ENCODE assay signal across 21 cellular contexts in genomic region chr10:64116731-64117130, GRCh38.
DNase-seq lines count a peak whose midpoint lies in the region; ATAC-seq and TF ChIP-seq lines count a peak whose summit lies in the region.
"Had no signal": no experiment of that assay in that cellular context is flagged by ENCODE, and none has a peak within 500 bp of the region (broad histone marks: within the 10 kb centered on the region; RNA-seq: fewer than 3 reads in every experiment).

No MANE protein-coding gene starts in this region.

- DNase-seq in NCI-H510A treated with DMSO at 0.1 percent for 48 hours (lab: John Stamatoyannopoulos, UW) (peak; percentile 3), NCI-H510A (lab: John Stamatoyannopoulos, UW) (no peak), PC-3 (peak; percentile 95), epithelial cell of prostate (ENCODE audit: low read depth, low spot score) (peak; percentile 6), trophoblast cell (peak; percentile 42 to 66), osteoblast (ENCODE audit: insufficient read length, low spot score, missing footprints) (no peak), NCI-H128 (lab: John Stamatoyannopoulos, UW; ENCODE audit: unreplicated experiment) (no peak)
- DNase-seq: CD8-positive, alpha-beta memory T cell; DMS 273 treated with DMSO at 0.1 percent for 48 hours; DND-41; Kasumi-1; MV-4-11; NCI-H1105 treated with DMSO at 0.1 percent for 48 hours; NCI-H2029; NCI-H69 had no signal

- no peak overlapping the region for H3K23ac ChIP-seq in trophoblast cell (ENCODE audit: low read length)

- no peaks in the 10 kb centered on the region for H4K20me1 ChIP-seq in PC-3 (ENCODE audit: low read length)
- H4K20me1 ChIP-seq in osteoblast (ENCODE audit: insufficient read depth, low read length) = no peaks in the 10 kb centered on the region

- H4K12ac ChIP-seq in trophoblast cell (ENCODE audit: low read depth, low read length) = no peak overlapping the region

- POLR2A ChIA-PET in PC-3 (lab: Charles Lee; ENCODE audit: unreplicated experiment) = no interaction called here

- no peaks in the 10 kb centered on the region for H3F3A ChIP-seq in PC-3 (ENCODE audit: low read length, unreplicated experiment)

- peak overlapping the region; percentile 50 for H3K4me2 ChIP-seq in PC-3 (ENCODE audit: low read length)
- H3K4me2 ChIP-seq in trophoblast cell (ENCODE audit: low read length) = no peak overlapping the region
- H3K4me2 ChIP-seq in osteoblast (ENCODE audit: insufficient read depth, low read length) = no peak overlapping the region

- H3K9me3 ChIP-seq in PC-3 (ENCODE audit: low read length) (no peaks in the 10 kb centered on the region), trophoblast cell (ENCODE audit: insufficient read depth, low read depth, low read length) (no peaks in the 10 kb centered on the region), osteoblast (ENCODE audit: low read depth, low read length) (no peaks in the 10 kb centered on the region)
- H3K9me3 ChIP-seq: SJSA1 had no signal

- H2BK12ac ChIP-seq in trophoblast cell (ENCODE audit: low read length) = peak overlapping the region; percentile 50

- peak; percentile 91 for ATAC-seq in PC-3
- ATAC-seq in GM18498 (IDR thresholded peaks at IDR 0.05; ENCODE audit: unreplicated experiment) = no peak
- ATAC-seq: K562, Right ventricle myocardium inferior had no signal

- peak overlapping the region; percentile 78 for H4K91ac ChIP-seq in trophoblast cell (ENCODE audit: low read depth, low read length)

- H2AFZ ChIP-seq in PC-3 (ENCODE audit: low read length) (no peak overlapping the region), trophoblast cell (ENCODE audit: insufficient read depth, low read length, poor library complexity) (no peak overlapping the region), osteoblast (ENCODE audit: low read length) (no peak overlapping the region)

- TF ChIP-seq CTCF in PC-3 (conservative IDR thresholded peaks at IDR 0.05; ENCODE audit: low read depth, low read length) = no peak
- TF ChIP-seq CTCF in osteoblast (IDR thresholded peaks at IDR 0.05; ENCODE audit: extremely low read depth, low read depth, low read length) = no peak

- intact Hi-C loops in PC-3 (cut with micrococcal nuclease) = loop anchor here (1.0 to 10.0 kb wide), 4 partner anchors 75 to 388 kb away; no protein-coding TSS in a partner anchor

- H3K4me1 ChIP-seq in PC-3 (ENCODE audit: insufficient read depth, low read length) = peaks cover 40% of the 10 kb centered on the region
- H3K4me1 ChIP-seq in trophoblast cell (ENCODE audit: control insufficient read depth in 1 of 2, insufficient read depth in 2 of 2, low read length in 2 of 2) = peaks cover 9 to 21% of the 10 kb centered on the region in 2 experiments
- no peaks in the 10 kb centered on the region for H3K4me1 ChIP-seq in osteoblast (ENCODE audit: insufficient read depth, low read length)
- H3K4me1 ChIP-seq: SJSA1 had no signal

- H3K4me3 ChIP-seq in PC-3 (ENCODE audit: low read length) = peak overlapping the region; percentile 6; the same call in 1 of the 2 replicates
- no peak overlapping the region for H3K4me3 ChIP-seq in trophoblast cell (ENCODE audit: low read depth, low read length)
- no peak overlapping the region for H3K4me3 ChIP-seq in osteoblast (ENCODE audit: insufficient read depth, low read length)
- H3K4me3 ChIP-seq: K562, SJSA1 had no signal

- H3K79me1 ChIP-seq in trophoblast cell (ENCODE audit: low read length) = peaks cover 24% of the 10 kb centered on the region

- no TSS peak for BruUV-seq in PC-3 (replicated peaks; lab: Mats Ljungman, UMichigan)

- no peak overlapping the region for H3K18ac ChIP-seq in trophoblast cell (ENCODE audit: low read length)

- H4K8ac ChIP-seq in trophoblast cell (ENCODE audit: low read depth, low read length) = peak overlapping the region; percentile 66

- H3K79me2 ChIP-seq in PC-3 (ENCODE audit: low read length) (no peaks in the 10 kb centered on the region), trophoblast cell (ENCODE audit: control insufficient read depth, insufficient read depth, low read length, poor library complexity) (no peaks in the 10 kb centered on the region), osteoblast (ENCODE audit: insufficient read depth, low read length) (no peaks in the 10 kb centered on the region)

- no peak overlapping the region for H2BK120ac ChIP-seq in trophoblast cell (ENCODE audit: insufficient read depth, low read length, poor library complexity)

- H2BK5ac ChIP-seq in trophoblast cell (ENCODE audit: low read depth, low read length, poor library complexity) = no peak overlapping the region

- H3K4ac ChIP-seq in trophoblast cell (ENCODE audit: low read depth, low read length) = no peak overlapping the region

- H3K27ac ChIP-seq in PC-3 (ENCODE audit: low read length) (peak overlapping the region; percentile 71), epithelial cell of prostate (peak overlapping the region; percentile 37), trophoblast cell (ENCODE audit: low read depth, low read length) (no peak overlapping the region), osteoblast (ENCODE audit: low read depth, low read length) (no peak overlapping the region)
- H3K27ac ChIP-seq: 22Rv1, C4-2B, SJSA1 had no signal

- no peak overlapping the region for H2AK5ac ChIP-seq in trophoblast cell (ENCODE audit: low read length)

- WGBS in trophoblast cell (ENCODE audit: extremely low coverage, insufficient coverage, insufficient read length) = no CpG with 5 or more reads among the region's 1 CpG

- H3K14ac ChIP-seq in trophoblast cell (ENCODE audit: low read length) = no peak overlapping the region

- H3K9me2 ChIP-seq in PC-3 (replicated peaks; ENCODE audit: low read length) = no peaks in the 10 kb centered on the region

- H3K27me3 ChIP-seq in PC-3 (ENCODE audit: low read length) (no peaks in the 10 kb centered on the region), trophoblast cell (ENCODE audit: insufficient read depth, low read length) (no peaks in the 10 kb centered on the region), osteoblast (ENCODE audit: insufficient read depth, low read length) (no peaks in the 10 kb centered on the region)
- H3K27me3 ChIP-seq: SJSA1 had no signal

- H3K36me3 ChIP-seq in PC-3 (ENCODE audit: low read depth, low read length) (no peaks in the 10 kb centered on the region), trophoblast cell (ENCODE audit: control insufficient read depth in 1 of 2, insufficient read depth in 2 of 2, low read length in 2 of 2) (no peaks in the 10 kb centered on the region), osteoblast (ENCODE audit: insufficient read depth, low read length) (no peaks in the 10 kb centered on the region)
- H3K36me3 ChIP-seq: SJSA1 had no signal

- no peak overlapping the region; the same call in 1 of the 2 replicates for H3K9ac ChIP-seq in PC-3 (ENCODE audit: low read length)
- H3K9ac ChIP-seq in trophoblast cell (ENCODE audit: low read length) = no peak overlapping the region

- CTCF ChIA-PET in PC-3 (lab: Charles Lee) = no interaction called here

Comparison
In these comparisons a context has a peak if more than half of its experiments do, and no peak if none do; other contexts are left out.
1. DNase-seq: peak in NCI-H510A treated with DMSO at 0.1 percent for 48 hours (single experiment), PC-3 (single experiment), epithelial cell of prostate (single experiment) and trophoblast cell (2 of 2); none in NCI-H510A (single experiment), osteoblast (single experiment) and NCI-H128 (single experiment).
2. H3K27ac ChIP-seq: peak in PC-3 (single experiment) and epithelial cell of prostate (single experiment); none in trophoblast cell (single experiment) and osteoblast (single experiment).